9 cellular contexts compared by ENCODE assay signal in genomic region chr2:96538487-96539214, GRCh38. TPM values are rescaled to one million over a fixed set of nuclear protein-coding genes. Genes with fewer than 3 reads are reported as not detected.
DNase-seq lines count a peak whose midpoint lies in the region; ATAC-seq, FAIRE-seq and TF ChIP-seq lines count a peak whose summit lies in the region.
"Had no signal": no experiment of that assay in that cellular context is flagged by ENCODE, and none has a peak within 500 bp of the region (broad histone marks: within the 10 kb centered on the region; RNA-seq: fewer than 3 reads in every experiment).

No MANE protein-coding gene starts in this region.

- H3K27me3 ChIP-seq in H7 (ENCODE audit: control insufficient read depth, insufficient read depth, low read length), result peaks cover 18% of the 10 kb centered on the region
- H3K27me3 ChIP-seq in ectodermal cell (ENCODE audit: control insufficient read depth, insufficient read depth, low read length, poor library complexity, severe bottlenecking), result peaks cover 48% of the 10 kb centered on the region
- H3K27me3 ChIP-seq: SJSA1 had no signal

- POLR2A ChIA-PET in activated CD4-positive, alpha-beta memory T cell treated with anti-CD3 and anti-CD28 coated beads, Interleukin-2, amount 10 ng/mL, durations not matched to agents 7 days and 5 days (lab: Charles Lee), result interaction anchor here (0.7 to 8.2 kb wide), 22 partner anchors 9 to 318 kb away, joined by 3 to 221 read pairs (median 4); partner anchors contain the start of genes ITPRIPL1, KANSL3 and SNRNP200

- ATAC-seq in HG03521 (IDR thresholded peaks at IDR 0.05; ENCODE audit: unreplicated experiment) (no peak), GM21619 (IDR thresholded peaks at IDR 0.05; ENCODE audit: unreplicated experiment) (no peak)

- WGBS in ectodermal cell, 2 experiments, result 1 to 2% methylated on average over 24 of the region's 24 CpGs

- peaks cover 58% of the 10 kb centered on the region for H3K36me3 Mint-ChIP-seq in activated CD4-positive, alpha-beta memory T cell treated with anti-CD3 and anti-CD28 coated beads, Interleukin-2, amount 10 ng/mL, durations not matched to agents 7 days and 5 days (ENCODE audit: low read depth)

- CTCF ChIA-PET in activated CD4-positive, alpha-beta memory T cell treated with anti-CD3 and anti-CD28 coated beads, Interleukin-2, amount 10 ng/mL, durations not matched to agents 7 days and 5 days (lab: Charles Lee), result interaction anchor here (0.9 to 6.2 kb wide), 10 partner anchors 8 to 574 kb away, joined by 3 to 63 read pairs (median 4); partner anchors contain the start of gene ANKRD36

- peak overlapping the region; percentile 72 for H3K4me3 ChIP-seq in H7 (ENCODE audit: insufficient read depth, low read depth, low read length)
- H3K4me3 ChIP-seq in ectodermal cell (ENCODE audit: insufficient read depth, low read depth, low read length), result peak overlapping the region; percentile 60
- H3K4me3 ChIP-seq: SJSA1 had no signal

- FAIRE-seq in H54 (lab: Jason Lieb, UNC), result no peak

- H3K4me1 Mint-ChIP-seq in activated CD4-positive, alpha-beta memory T cell treated with anti-CD3 and anti-CD28 coated beads, Interleukin-2, amount 10 ng/mL, durations not matched to agents 7 days and 5 days, result peaks cover 66% of the 10 kb centered on the region

- peaks cover 24% of the 10 kb centered on the region for H3K4me1 ChIP-seq in ectodermal cell (ENCODE audit: control insufficient read depth, insufficient read depth, low read length)

- H3K27ac Mint-ChIP-seq in activated CD4-positive, alpha-beta memory T cell treated with anti-CD3 and anti-CD28 coated beads, Interleukin-2, amount 10 ng/mL, durations not matched to agents 7 days and 5 days, result peak overlapping the region; percentile 97

- no peak overlapping the region for H3K27ac ChIP-seq in ectodermal cell (ENCODE audit: insufficient read depth, low read depth, low read length, poor library complexity, severe bottlenecking)
- H3K27ac ChIP-seq: SJSA1 had no signal

- H3K27me3 Mint-ChIP-seq in activated CD4-positive, alpha-beta memory T cell treated with anti-CD3 and anti-CD28 coated beads, Interleukin-2, amount 10 ng/mL, durations not matched to agents 7 days and 5 days, result peaks cover 7% of the 10 kb centered on the region

- peak overlapping the region; percentile 90 for H3K4me3 Mint-ChIP-seq in activated CD4-positive, alpha-beta memory T cell treated with anti-CD3 and anti-CD28 coated beads, Interleukin-2, amount 10 ng/mL, durations not matched to agents 7 days and 5 days

- H3K36me3 ChIP-seq in H7 (replicated peaks; ENCODE audit: control insufficient read depth, insufficient read depth, low read length) (no peaks in the 10 kb centered on the region), ectodermal cell (ENCODE audit: control insufficient read depth, insufficient read depth, low read length) (no peaks in the 10 kb centered on the region)

- no peaks in the 10 kb centered on the region for H3K9me3 Mint-ChIP-seq in activated CD4-positive, alpha-beta memory T cell treated with anti-CD3 and anti-CD28 coated beads, Interleukin-2, amount 10 ng/mL, durations not matched to agents 7 days and 5 days

- DNase-seq in H7 (peak; percentile 84), midbrain (lab: John Stamatoyannopoulos, UW) (peak; percentile 80), H54 (ENCODE audit: insufficient read length, low spot score) (no peak)
- DNase-seq in activated CD4-positive, alpha-beta memory T cell treated with anti-CD3 and anti-CD28 coated beads, Interleukin-2, amount 10 ng/mL, durations not matched to agents 7 days and 5 days, result peak; percentile 91
- DNase-seq in stimulated activated CD8-positive, alpha-beta memory T cell treated with anti-CD3 and anti-CD28 coated beads, Interleukin-2, amount 100 ng/mL, for 48 hours (ENCODE audit: low read depth in 2 of 2), result peak; percentile 86 to 89

- H3K9me3 ChIP-seq in ectodermal cell (ENCODE audit: control insufficient read depth, low read length), result no peaks in the 10 kb centered on the region
- H3K9me3 ChIP-seq: SJSA1 had no signal

- TF ChIP-seq POLR2A in H54 (IDR thresholded peaks at IDR 0.05; ENCODE audit: low read depth, low read length), result no peak

RNA-seq across cellular contexts. Expression of gene ARID5A, which starts 2.1 kb away (rescaled TPM):
- total RNA-seq in H7 (2014; rRNA removed; shearing (Covaris generic)), result 20.7 and 26.7 TPM in 2 replicates
- 10 to 100 TPM; 80.0 to 86.8 TPM for total RNA-seq in activated CD4-positive, alpha-beta memory T cell treated with anti-CD3 and anti-CD28 coated beads, Interleukin-2, amount 10 ng/mL, durations not matched to agents 7 days and 5 days
- 3.6 TPM for polyA plus RNA-seq in ectodermal cell (2013, experiment 1 of 4)
- 2.7 TPM for polyA plus RNA-seq in ectodermal cell (2013, experiment 2 of 4)
- 2.3 TPM for polyA plus RNA-seq in ectodermal cell (2013, experiment 3 of 4)
- 3.0 TPM for polyA plus RNA-seq in ectodermal cell (2013, experiment 4 of 4)

RNA-seq across cellular contexts. Expression of gene NEURL3, which starts 33.5 kb away (rescaled TPM):
- total RNA-seq in H7 (2014; rRNA removed; shearing (Covaris generic)), result 0.10 TPM in 1 of 2 replicates, not detected in the other
- total RNA-seq in activated CD4-positive, alpha-beta memory T cell treated with anti-CD3 and anti-CD28 coated beads, Interleukin-2, amount 10 ng/mL, durations not matched to agents 7 days and 5 days, result 1 to 10 TPM in 1 of 2 experiments, under 1 TPM in 1; 0.78 to 1.0 TPM
- not detected for polyA plus RNA-seq in ectodermal cell (2013, experiment 1 of 4)
- polyA plus RNA-seq in ectodermal cell (2013, experiment 2 of 4), result not detected
- not detected for polyA plus RNA-seq in ectodermal cell (2013, experiment 3 of 4)
- not detected for polyA plus RNA-seq in ectodermal cell (2013, experiment 4 of 4)
- total RNA-seq: SJSA1 had no signal
